In genomic region chr5:132098621-132099020, GRCh38 we compare ENCODE assay signal across 21 cellular contexts. TPM values are rescaled to one million over a fixed set of nuclear protein-coding genes. Genes with fewer than 3 reads are reported as not detected.
DNase-seq lines count a peak whose midpoint lies in the region; ATAC-seq lines count a peak whose summit lies in the region.
"Had no signal": no experiment of that assay in that cellular context is flagged by ENCODE, and none has a peak within 500 bp of the region (broad histone marks: within the 10 kb centered on the region; RNA-seq: fewer than 3 reads in every experiment).

No MANE protein-coding gene starts in this region.

- H3K27ac Mint-ChIP-seq in T-helper 2 cell treated with Interferon-gamma antibody and Interleukin-4, amounts not matched to agents 5 μg/mL and 100 μg/mL, for 36 hours = peak overlapping the region; percentile 71
- H3K27ac Mint-ChIP-seq in activated T-helper 1 cell treated with anti-CD3 and anti-CD28 coated beads, Interleukin-12 subunit alpha, Interleukin-12 subunit beta, Interleukin-2, Interleukin-4 antibody, amounts not matched to agents 30 ng/mL and 10 ng/mL and 1 ng/mL, durations not matched to agents 14 hours and 24 hours and 36 hours = peak overlapping the region; percentile 100
- H3K27ac Mint-ChIP-seq in naive thymus-derived CD8-positive, alpha-beta T cell = peak overlapping the region in 5 of 10 donors; percentile 15 to 80 (median 37)
- H3K27ac Mint-ChIP-seq: GM23338, type B pancreatic cell had no signal

- no peaks in the 10 kb centered on the region for H3K9me3 Mint-ChIP-seq in T-helper 2 cell treated with Interferon-gamma antibody and Interleukin-4, amounts not matched to agents 5 μg/mL and 100 μg/mL, for 36 hours
- H3K9me3 Mint-ChIP-seq in activated T-helper 1 cell treated with anti-CD3 and anti-CD28 coated beads, Interleukin-12 subunit alpha, Interleukin-12 subunit beta, Interleukin-2, Interleukin-4 antibody, amounts not matched to agents 30 ng/mL and 10 ng/mL and 1 ng/mL, durations not matched to agents 14 hours and 24 hours and 36 hours = no peaks in the 10 kb centered on the region
- no peaks in the 10 kb centered on the region for H3K9me3 Mint-ChIP-seq in naive thymus-derived CD8-positive, alpha-beta T cell
- H3K9me3 Mint-ChIP-seq: GM23338, IgD-negative memory B cell had no signal

- POLR2A ChIA-PET in naive thymus-derived CD8-positive, alpha-beta T cell (lab: Charles Lee) = no interaction called here

- intact Hi-C loops in activated T-helper 1 cell treated with anti-CD3 and anti-CD28 coated beads, Interleukin-12 subunit alpha, Interleukin-12 subunit beta, Interleukin-2, Interleukin-4 antibody, amounts not matched to agents 30 ng/mL and 10 ng/mL and 1 ng/mL, durations not matched to agents 14 hours and 24 hours and 36 hours (cut with micrococcal nuclease) = loop anchor here (1.0 to 10.0 kb wide), 14 partner anchors 13 to 714 kb away; partner anchors contain the start of genes FNIP1, IRF1 and RAPGEF6

- ATAC-seq in naive thymus-derived CD8-positive, alpha-beta T cell = no peak
- ATAC-seq: GM23338, left colon, mucosa of descending colon had no signal

- peaks cover 75% of the 10 kb centered on the region for H3K4me1 Mint-ChIP-seq in T-helper 2 cell treated with Interferon-gamma antibody and Interleukin-4, amounts not matched to agents 5 μg/mL and 100 μg/mL, for 36 hours (ENCODE audit: low read depth)
- H3K4me1 Mint-ChIP-seq in activated T-helper 1 cell treated with anti-CD3 and anti-CD28 coated beads, Interleukin-12 subunit alpha, Interleukin-12 subunit beta, Interleukin-2, Interleukin-4 antibody, amounts not matched to agents 30 ng/mL and 10 ng/mL and 1 ng/mL, durations not matched to agents 14 hours and 24 hours and 36 hours (ENCODE audit: low read depth) = peaks cover 91% of the 10 kb centered on the region
- H3K4me1 Mint-ChIP-seq in naive thymus-derived CD8-positive, alpha-beta T cell = peaks cover 16 to 67% (median 37%) of the 10 kb centered on the region in 4 donors
- H3K4me1 Mint-ChIP-seq: GM23338 had no signal

- peaks cover 16% of the 10 kb centered on the region for H3K36me3 Mint-ChIP-seq in T-helper 2 cell treated with Interferon-gamma antibody and Interleukin-4, amounts not matched to agents 5 μg/mL and 100 μg/mL, for 36 hours (ENCODE audit: low read depth)
- H3K36me3 Mint-ChIP-seq in activated T-helper 1 cell treated with anti-CD3 and anti-CD28 coated beads, Interleukin-12 subunit alpha, Interleukin-12 subunit beta, Interleukin-2, Interleukin-4 antibody, amounts not matched to agents 30 ng/mL and 10 ng/mL and 1 ng/mL, durations not matched to agents 14 hours and 24 hours and 36 hours (ENCODE audit: low read depth) = peaks cover 24% of the 10 kb centered on the region
- H3K36me3 Mint-ChIP-seq in naive thymus-derived CD8-positive, alpha-beta T cell = no peaks in the 10 kb centered on the region
- H3K36me3 Mint-ChIP-seq: IgD-negative memory B cell, type B pancreatic cell had no signal

- no peaks in the 10 kb centered on the region for H3K27me3 Mint-ChIP-seq in T-helper 2 cell treated with Interferon-gamma antibody and Interleukin-4, amounts not matched to agents 5 μg/mL and 100 μg/mL, for 36 hours (ENCODE audit: low read depth)
- no peaks in the 10 kb centered on the region for H3K27me3 Mint-ChIP-seq in activated T-helper 1 cell treated with anti-CD3 and anti-CD28 coated beads, Interleukin-12 subunit alpha, Interleukin-12 subunit beta, Interleukin-2, Interleukin-4 antibody, amounts not matched to agents 30 ng/mL and 10 ng/mL and 1 ng/mL, durations not matched to agents 14 hours and 24 hours and 36 hours (ENCODE audit: insufficient read depth)
- peaks cover 0 to 4% (median 0%) of the 10 kb centered on the region in 5 donors for H3K27me3 Mint-ChIP-seq in naive thymus-derived CD8-positive, alpha-beta T cell
- H3K27me3 Mint-ChIP-seq: IgD-negative memory B cell had no signal

- no peak for DNase-seq in T-helper 2 cell treated with Interferon-gamma antibody and Interleukin-4, amounts not matched to agents 5 μg/mL and 100 μg/mL, for 36 hours (ENCODE audit: low spot score)
- DNase-seq in T-helper 2 cell (no peak), ELR (ENCODE audit: low read depth) (peak; percentile 43), kidney tubule cell (ENCODE audit: low spot score) (peak; percentile 53), NCI-H524 treated with DMSO at 0.1 percent for 48 hours (lab: John Stamatoyannopoulos, UW) (no peak), NCI-H2171 (lab: John Stamatoyannopoulos, UW) (no peak)
- DNase-seq in activated T-helper 1 cell treated with anti-CD3 and anti-CD28 coated beads, Interleukin-12 subunit alpha, Interleukin-12 subunit beta, Interleukin-2, Interleukin-4 antibody, amounts not matched to agents 30 ng/mL and 10 ng/mL and 1 ng/mL, durations not matched to agents 14 hours and 24 hours and 36 hours (ENCODE audit: low spot score) = no peak
- no peak for DNase-seq in naive thymus-derived CD8-positive, alpha-beta T cell
- DNase-seq: adrenal gland, C1 segment of cervical spinal cord, DMS79, left colon, mucosa of descending colon, NCI-H187 treated with DMSO at 0.1 percent for 48 hours had no signal

- peak overlapping the region; percentile 56 for H3K4me3 Mint-ChIP-seq in T-helper 2 cell treated with Interferon-gamma antibody and Interleukin-4, amounts not matched to agents 5 μg/mL and 100 μg/mL, for 36 hours
- peak overlapping the region; percentile 76 for H3K4me3 Mint-ChIP-seq in activated T-helper 1 cell treated with anti-CD3 and anti-CD28 coated beads, Interleukin-12 subunit alpha, Interleukin-12 subunit beta, Interleukin-2, Interleukin-4 antibody, amounts not matched to agents 30 ng/mL and 10 ng/mL and 1 ng/mL, durations not matched to agents 14 hours and 24 hours and 36 hours
- peak overlapping the region in 1 of 10 donors; percentile 19 for H3K4me3 Mint-ChIP-seq in naive thymus-derived CD8-positive, alpha-beta T cell
- H3K4me3 Mint-ChIP-seq: GM23338, type B pancreatic cell had no signal

RNA-seq across cellular contexts. Expression of gene CSF2, which starts 25.0 kb away (rescaled TPM):
- 1,648 and 1,678 TPM in 2 replicates for total RNA-seq in activated T-helper 1 cell treated with anti-CD3 and anti-CD28 coated beads, Interleukin-12 subunit alpha, Interleukin-12 subunit beta, Interleukin-2, Interleukin-4 antibody, amounts not matched to agents 30 ng/mL and 10 ng/mL and 1 ng/mL, durations not matched to agents 14 hours and 24 hours and 36 hours
- total RNA-seq in naive thymus-derived CD8-positive, alpha-beta T cell = not detected
- not detected for polyA plus RNA-seq in naive thymus-derived CD8-positive, alpha-beta T cell
- total RNA-seq: cardiac septum, GM23338, left colon, mucosa of descending colon, right atrium auricular region had no signal
- polyA plus RNA-seq: adrenal gland, GM23338, IgD-negative memory B cell had no signal

RNA-seq across cellular contexts. Expression of gene IL3, which starts 38.2 kb away (rescaled TPM):
- 94.6 and 98.5 TPM in 2 replicates for total RNA-seq in activated T-helper 1 cell treated with anti-CD3 and anti-CD28 coated beads, Interleukin-12 subunit alpha, Interleukin-12 subunit beta, Interleukin-2, Interleukin-4 antibody, amounts not matched to agents 30 ng/mL and 10 ng/mL and 1 ng/mL, durations not matched to agents 14 hours and 24 hours and 36 hours
- total RNA-seq in naive thymus-derived CD8-positive, alpha-beta T cell = not detected
- not detected for polyA plus RNA-seq in naive thymus-derived CD8-positive, alpha-beta T cell
- total RNA-seq: A172, adrenal gland, cardiac septum, GM23338, left colon, mucosa of descending colon, right atrium auricular region had no signal
- polyA plus RNA-seq: adrenal gland, esophagus, GM23338, IgD-negative memory B cell had no signal

Comparison
In these comparisons a context has a peak if more than half of its experiments do, and no peak if none do; other contexts are left out.
1. DNase-seq: peak in ELR (single experiment) and kidney tubule cell (single experiment); none in T-helper 2 cell treated with Interferon-gamma antibody and Interleukin-4, amounts not matched to agents 5 μg/mL and 100 μg/mL, for 36 hours (single experiment), T-helper 2 cell (0 of 5), activated T-helper 1 cell treated with anti-CD3 and anti-CD28 coated beads, Interleukin-12 subunit alpha, Interleukin-12 subunit beta, Interleukin-2, Interleukin-4 antibody, amounts not matched to agents 30 ng/mL and 10 ng/mL and 1 ng/mL, durations not matched to agents 14 hours and 24 hours and 36 hours (single experiment), NCI-H524 treated with DMSO at 0.1 percent for 48 hours (single experiment), NCI-H2171 (single experiment) and naive thymus-derived CD8-positive, alpha-beta T cell (0 of 10).
2. RNA of gene CSF2, which starts 25.0 kb away (total RNA-seq): 1,648 to 1,678 TPM in activated T-helper 1 cell treated with anti-CD3 and anti-CD28 coated beads, Interleukin-12 subunit alpha, Interleukin-12 subunit beta, Interleukin-2, Interleukin-4 antibody, amounts not matched to agents 30 ng/mL and 10 ng/mL and 1 ng/mL, durations not matched to agents 14 hours and 24 hours and 36 hours; not detected in naive thymus-derived CD8-positive, alpha-beta T cell; every median in the first group is over 1,000 times any median in the second.
3. RNA of gene IL3, which starts 38.2 kb away (total RNA-seq): 94.6 to 98.5 TPM in activated T-helper 1 cell treated with anti-CD3 and anti-CD28 coated beads, Interleukin-12 subunit alpha, Interleukin-12 subunit beta, Interleukin-2, Interleukin-4 antibody, amounts not matched to agents 30 ng/mL and 10 ng/mL and 1 ng/mL, durations not matched to agents 14 hours and 24 hours and 36 hours; not detected in naive thymus-derived CD8-positive, alpha-beta T cell; every median in the first group is over 10 times any median in the second.